ENCODE assay signal across 8 cellular contexts in the genomic region with DNA sequence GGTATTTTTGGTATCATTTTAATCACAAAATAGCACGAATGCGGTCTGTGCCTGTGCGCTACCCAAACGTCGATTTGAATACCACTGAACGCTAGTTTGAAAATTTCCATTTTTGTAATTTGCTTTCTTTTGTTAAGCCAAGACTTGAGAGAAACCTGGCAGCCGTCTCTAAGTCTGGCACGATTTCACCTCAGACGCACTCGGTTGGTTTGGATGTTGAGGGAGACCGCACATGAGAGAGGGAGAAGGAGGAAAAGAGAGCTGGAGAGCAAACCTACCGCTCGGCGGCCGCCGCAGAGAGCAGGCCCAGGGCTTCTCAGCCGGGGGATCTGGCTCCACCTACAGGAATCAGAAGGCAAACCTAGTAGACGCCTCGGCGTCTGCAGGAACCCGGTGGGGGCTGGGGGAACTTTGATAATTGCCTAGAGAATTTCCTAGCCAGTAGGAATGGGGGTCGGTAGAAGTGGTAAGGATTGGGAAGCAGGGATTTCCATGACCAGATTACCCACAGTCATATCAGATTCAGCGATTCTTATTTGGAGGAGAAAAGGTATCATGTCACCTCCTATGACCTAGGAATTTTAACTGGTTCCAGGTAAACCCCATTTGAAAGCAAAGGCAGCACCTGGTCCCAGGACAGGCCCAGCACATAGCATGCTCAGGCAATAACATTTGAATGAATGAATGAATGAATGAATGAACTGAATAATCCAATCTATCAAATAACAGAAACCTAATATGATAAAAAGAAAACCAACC.
DNase-seq lines count a peak whose midpoint lies in the region; ATAC-seq, FAIRE-seq and TF ChIP-seq lines count a peak whose summit lies in the region.

No MANE protein-coding gene starts in this region.

- in situ Hi-C loops in Panc1 (cut with HindIII; ENCODE audit: low pct_unique_long_range_greater_than_20kb, low sequenced_read_pairs), result no loop called here

- H3K36me3 ChIP-seq in ACC112 (ENCODE audit: insufficient read depth, low read length) (no peaks in the 10 kb centered on the region), Panc1 (ENCODE audit: control insufficient read depth, insufficient read depth, low read length) (no peaks in the 10 kb centered on the region), pancreas (no peaks in the 10 kb centered on the region), testis (ENCODE audit: low read depth, missing control alignments) (no peaks in the 10 kb centered on the region)

- H3K9me3 ChIP-seq in Panc1 (ENCODE audit: control insufficient read depth, insufficient read depth, low read depth, low read length) (no peaks in the 10 kb centered on the region), pancreas (no peaks in the 10 kb centered on the region), testis (no peaks in the 10 kb centered on the region)

- peak overlapping the region; percentile 63 for H3K4me3 Mint-ChIP-seq in activated T-helper 2 cell treated with anti-CD3 and anti-CD28 coated beads, Interferon-gamma antibody, Interleukin-2, Interleukin-4, amounts not matched to agents 10 μg/mL and 5 μg/mL and 100 μg/mL, durations not matched to agents 14 hours and 24 hours and 36 hours (ENCODE audit: low read depth)

- no peak for FAIRE-seq in pancreas (lab: Jason Lieb, UNC)

- H3K79me2 ChIP-seq in ACC112 (ENCODE audit: control insufficient read depth, insufficient read depth, low read length, unreplicated experiment), result no peaks in the 10 kb centered on the region

- peak overlapping the region; percentile 54 for H2AFZ ChIP-seq in ACC112 (ENCODE audit: low read length, unreplicated experiment)

- H3K4me1 ChIP-seq in ACC112 (ENCODE audit: control insufficient read depth, insufficient read depth, low read length, unreplicated experiment) (peaks cover 8% of the 10 kb centered on the region), Panc1 (ENCODE audit: control insufficient read depth, insufficient read depth, low read length) (peaks cover 3% of the 10 kb centered on the region; the same call in 1 of the 2 replicates), pancreas (no peaks in the 10 kb centered on the region), testis (peaks cover 37% of the 10 kb centered on the region)

- H3K27me3 Mint-ChIP-seq in activated T-helper 2 cell treated with anti-CD3 and anti-CD28 coated beads, Interferon-gamma antibody, Interleukin-2, Interleukin-4, amounts not matched to agents 10 μg/mL and 5 μg/mL and 100 μg/mL, durations not matched to agents 14 hours and 24 hours and 36 hours (ENCODE audit: low read depth), result peaks cover 1% of the 10 kb centered on the region

- no peaks in the 10 kb centered on the region for H3K27me3 ChIP-seq in ACC112 (ENCODE audit: insufficient read depth, low read length)
- no peaks in the 10 kb centered on the region for H3K27me3 ChIP-seq in Panc1 (ENCODE audit: control insufficient read depth, insufficient read depth, low read length)
- no peaks in the 10 kb centered on the region for H3K27me3 ChIP-seq in pancreas
- no peaks in the 10 kb centered on the region for H3K27me3 ChIP-seq in testis

- H3K9me3 Mint-ChIP-seq in activated T-helper 2 cell treated with anti-CD3 and anti-CD28 coated beads, Interferon-gamma antibody, Interleukin-2, Interleukin-4, amounts not matched to agents 10 μg/mL and 5 μg/mL and 100 μg/mL, durations not matched to agents 14 hours and 24 hours and 36 hours, result no peaks in the 10 kb centered on the region

- peak; percentile 94 for TF ChIP-seq CTCF in Panc1 (IDR thresholded peaks at IDR 0.05)
- peak; percentile 33 to 58 (median 50) for TF ChIP-seq CTCF in pancreas (IDR thresholded peaks at IDR 0.05)
- peak; percentile 56 to 69 (median 66) for TF ChIP-seq CTCF in testis (IDR thresholded peaks at IDR 0.05)

- DNase-seq in Panc1 (ENCODE audit: low read depth, low spot score) (no peak), glomerular visceral epithelial cell (ENCODE audit: extremely low spot score) (peak; percentile 47), pancreas (peak; percentile 38 to 84 (median 59)), testis (peak; percentile 91)
- peak; percentile 29 for DNase-seq in activated T-helper 2 cell treated with anti-CD3 and anti-CD28 coated beads, Interferon-gamma antibody, Interleukin-2, Interleukin-4, amounts not matched to agents 10 μg/mL and 5 μg/mL and 100 μg/mL, durations not matched to agents 14 hours and 24 hours and 36 hours (ENCODE audit: low spot score)

- intact Hi-C loops in Panc1 (cut with micrococcal nuclease; ENCODE audit: unreplicated experiment) (no loop called here), pancreas (cut with DNase I) (no loop called here), testis (cut with DNase I; ENCODE audit: low total_unique reads) (loop anchor here (10.0 kb wide), 1 partner anchor 597 kb away; no protein-coding TSS in a partner anchor)
- intact Hi-C loops in activated T-helper 2 cell treated with anti-CD3 and anti-CD28 coated beads, Interferon-gamma antibody, Interleukin-2, Interleukin-4, amounts not matched to agents 10 μg/mL and 5 μg/mL and 100 μg/mL, durations not matched to agents 14 hours and 24 hours and 36 hours (cut with micrococcal nuclease), result loop anchor here (10.0 kb wide), 1 partner anchor 213 kb away; no protein-coding TSS in a partner anchor

- H3K4me1 Mint-ChIP-seq in activated T-helper 2 cell treated with anti-CD3 and anti-CD28 coated beads, Interferon-gamma antibody, Interleukin-2, Interleukin-4, amounts not matched to agents 10 μg/mL and 5 μg/mL and 100 μg/mL, durations not matched to agents 14 hours and 24 hours and 36 hours (ENCODE audit: low read depth), result peaks cover 8% of the 10 kb centered on the region

- H3K27ac ChIP-seq in ACC112 (ENCODE audit: low read depth, low read length), result no peak overlapping the region
- H3K27ac ChIP-seq in Panc1 (ENCODE audit: low read length), result no peak overlapping the region
- no peak overlapping the region for H3K27ac ChIP-seq in pancreas
- peak overlapping the region; percentile 61 to 76 for H3K27ac ChIP-seq in testis

- CTCF ChIA-PET in Panc1 (lab: Charles Lee), result no interaction called here

- H3K36me3 Mint-ChIP-seq in activated T-helper 2 cell treated with anti-CD3 and anti-CD28 coated beads, Interferon-gamma antibody, Interleukin-2, Interleukin-4, amounts not matched to agents 10 μg/mL and 5 μg/mL and 100 μg/mL, durations not matched to agents 14 hours and 24 hours and 36 hours (ENCODE audit: low read depth), result no peaks in the 10 kb centered on the region

- BruUV-seq in Panc1 (replicated peaks; lab: Mats Ljungman, UMichigan), result no TSS peak

- H3K4me3 ChIP-seq in ACC112 (ENCODE audit: low read depth, low read length), result peak overlapping the region; percentile 47
- H3K4me3 ChIP-seq in Panc1 (ENCODE audit: low read depth in 2 of 2, low read length in 2 of 2), result peak overlapping the region in 1 of 2 experiments; percentile 29; a peak in 2 of 4 replicates
- no peak overlapping the region for H3K4me3 ChIP-seq in pancreas
- peak overlapping the region; percentile 34 for H3K4me3 ChIP-seq in testis

- 26 to 30% methylated on average over 23 of the region's 23 CpGs for WGBS in pancreas, 2 donors
- WGBS in testis, 2 donors, result 8 to 11% methylated on average over 23 of the region's 23 CpGs

- TF ChIP-seq POLR2A in testis (IDR thresholded peaks at IDR 0.05), result no peak

- H3K27ac Mint-ChIP-seq in activated T-helper 2 cell treated with anti-CD3 and anti-CD28 coated beads, Interferon-gamma antibody, Interleukin-2, Interleukin-4, amounts not matched to agents 10 μg/mL and 5 μg/mL and 100 μg/mL, durations not matched to agents 14 hours and 24 hours and 36 hours, result no peak overlapping the region

- ATAC-seq in GM18867 (IDR thresholded peaks at IDR 0.05; ENCODE audit: unreplicated experiment) (peak; percentile 99), HG03095 (IDR thresholded peaks at IDR 0.05; ENCODE audit: unreplicated experiment) (peak; percentile 91), Panc1 (peak; percentile 99), pancreas (peak; percentile 82 to 97 (median 95))

- POLR2A ChIA-PET in Panc1 (lab: Charles Lee), result no interaction called here

Comparison
In these comparisons a context has a peak if more than half of its experiments do, and no peak if none do; other contexts are left out.
1. H3K27ac ChIP-seq: peak in testis (2 of 2); none in ACC112 (single experiment), Panc1 (single experiment) and pancreas (0 of 4).
2. H3K4me3 ChIP-seq: peak in ACC112 (single experiment) and testis (2 of 2); none in pancreas (0 of 4).
3. intact Hi-C loops: an anchor here in activated T-helper 2 cell treated with anti-CD3 and anti-CD28 coated beads, Interferon-gamma antibody, Interleukin-2, Interleukin-4, amounts not matched to agents 10 μg/mL and 5 μg/mL and 100 μg/mL, durations not matched to agents 14 hours and 24 hours and 36 hours (10.0 kb wide) and testis (10.0 kb wide); none called in Panc1 and pancreas.
4. Peak in every context shown above with its lines, with median percentiles within 50 percentile points of each other: ATAC-seq and CTCF ChIP-seq.